8 cellular contexts compared by ENCODE assay signal in the genomic region with DNA sequence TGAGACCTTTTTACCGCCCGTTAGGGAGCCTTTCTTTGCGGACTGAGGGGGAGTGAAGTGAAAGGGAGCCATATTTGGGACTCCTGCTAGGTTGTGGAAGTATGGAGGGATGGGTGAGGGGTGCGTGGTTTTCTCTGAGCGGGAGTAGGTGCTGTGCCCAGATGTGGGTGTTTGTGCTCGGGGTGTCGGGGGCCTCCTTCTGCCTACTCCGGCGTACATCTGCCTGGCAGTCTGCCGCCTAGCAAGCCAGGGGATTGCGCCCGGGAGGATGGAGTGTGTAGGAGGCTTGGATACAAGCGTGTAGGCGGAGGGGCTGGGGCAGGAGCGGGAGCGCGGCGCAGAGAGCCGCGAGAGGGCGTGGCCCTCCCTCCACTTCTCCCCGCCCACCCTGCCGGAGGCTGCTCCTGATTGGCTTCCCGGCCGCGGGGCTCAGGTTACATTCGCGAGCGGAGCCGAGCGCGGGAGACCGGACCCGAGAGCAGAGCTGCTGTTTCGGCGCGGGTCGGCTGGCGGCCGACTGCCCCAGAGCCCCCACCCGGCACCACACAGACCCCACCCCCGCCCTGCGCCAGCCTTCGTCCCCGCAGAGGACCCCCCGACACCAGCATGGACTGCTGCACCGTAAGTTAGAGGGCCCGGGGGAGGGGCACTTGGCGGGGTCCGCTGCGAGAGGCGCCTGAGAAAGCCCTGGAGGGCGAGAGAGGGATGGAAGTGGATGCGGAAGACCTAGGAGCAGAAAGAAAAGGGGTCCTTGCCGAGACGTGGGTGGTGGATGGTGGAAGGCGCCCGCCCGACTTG. TPM values are rescaled to one million over a fixed set of nuclear protein-coding genes. Genes with fewer than 3 reads are reported as not detected.
DNase-seq lines count a peak whose midpoint lies in the region; ATAC-seq and TF ChIP-seq lines count a peak whose summit lies in the region.

A gene (plus strand): TSS at position 464 of the 798 bp plus-strand sequence. CDS start 143 bp downstream, at position 607.

- in situ Hi-C loops in endometrial microvascular endothelial cells (cut with HindIII; ENCODE audit: inconsistent ontology term, low pct_unique_long_range_greater_than_20kb, low sequenced_read_pairs): no loop called here

- H3K27ac Mint-ChIP-seq in mesothelial cell of epicardium: no peak within 1 kb of the TSS

- no peaks in the 10 kb centered on the region for H3K9me3 Mint-ChIP-seq in mesothelial cell of epicardium

- no peak for TF ChIP-seq CTCF in mesothelial cell of epicardium (IDR thresholded peaks at IDR 0.05; ENCODE audit: unreplicated experiment)

- DNase-seq in COLO668 (lab: John Stamatoyannopoulos, UW; ENCODE audit: unreplicated experiment) (peak; percentile 95), HS-27A (ENCODE audit: low read depth) (peak; percentile 35), NOMO-1 (lab: John Stamatoyannopoulos, UW; ENCODE audit: unreplicated experiment in 2 of 2) (peak; percentile 87 to 89), mesothelial cell of epicardium (ENCODE audit: low spot score in 2 of 2, unreplicated experiment in 2 of 2) (peak; percentile 92 to 96)
- peak; percentile 61 for DNase-seq in activated CD8-positive, alpha-beta memory T cell treated with anti-CD3 and anti-CD28 coated beads, Interleukin-2, amount 50 U/mL, for 1 hour (ENCODE audit: extremely low read depth)
- DNase-seq in stimulated activated CD8-positive, alpha-beta memory T cell treated with anti-CD3 and anti-CD28 coated beads, Interleukin-15, amount 100 ng/mL, for 24 hours (ENCODE audit: low read depth): peak; percentile 59

- H3K27me3 Mint-ChIP-seq in mesothelial cell of epicardium (ENCODE audit: low read depth): peaks cover 98% of the 10 kb centered on the region

- peak; percentile 99 for ATAC-seq in GM21360 (IDR thresholded peaks at IDR 0.05; ENCODE audit: unreplicated experiment)

- no peaks in the 10 kb centered on the region for H3K36me3 Mint-ChIP-seq in mesothelial cell of epicardium

- peaks cover 8% of the 10 kb centered on the region for H3K4me1 Mint-ChIP-seq in mesothelial cell of epicardium

- peak within 1 kb of the TSS; percentile 67 for H3K4me3 Mint-ChIP-seq in mesothelial cell of epicardium

RNA-seq across cellular contexts. Expression of the gene that starts here (rescaled TPM):
- total RNA-seq in endometrial microvascular endothelial cells (ENCODE audit: inconsistent ontology term) (14.6 TPM), mesothelial cell of epicardium (2.7 to 2.9 TPM (median 2.7 TPM) in 3 replicates)

Comparison
In these comparisons a context has a peak if more than half of its experiments do, and no peak if none do; other contexts are left out.
1. Peak in every context shown above with its lines: DNase-seq and ATAC-seq.
2. DNase-seq: peak in every context shown above with its lines; median percentile 95 in COLO668; 94 in mesothelial cell of epicardium; 88 in NOMO-1; 61 in activated CD8-positive, alpha-beta memory T cell treated with anti-CD3 and anti-CD28 coated beads, Interleukin-2, amount 50 U/mL, for 1 hour; 59 in stimulated activated CD8-positive, alpha-beta memory T cell treated with anti-CD3 and anti-CD28 coated beads, Interleukin-15, amount 100 ng/mL, for 24 hours; 35 in HS-27A.